In genomic region chr16:22383827-22384226, GRCh38 we compare ENCODE assay signal across 1 cellular context.
TF ChIP-seq lines count a peak whose summit lies in the region.

No MANE protein-coding gene starts in this region.

TF ChIP-seq in IMR-90, 13 proteins besides CTCF, POLR2A, EP300 and RAD21:
- TF ChIP-seq CHD1 (IDR thresholded peaks at IDR 0.05; ENCODE audit: low read depth, low read length) (no peak), SMC3 (IDR thresholded peaks at IDR 0.05; ENCODE audit: low read depth, low read length) (no peak), CEBPB (IDR thresholded peaks at IDR 0.05; ENCODE audit: low read depth, low read length) (no peak), RCOR1 (IDR thresholded peaks at IDR 0.05; ENCODE audit: insufficient replicate concordance, low read length) (no peak), USF2 (IDR thresholded peaks at IDR 0.05; ENCODE audit: low read depth, low read length) (no peak), MXI1 (IDR thresholded peaks at IDR 0.05; ENCODE audit: borderline replicate concordance, low read depth, low read length) (no peak), BHLHE40 (IDR thresholded peaks at IDR 0.05; ENCODE audit: low read depth, low read length) (no peak), MAFK (IDR thresholded peaks at IDR 0.05; ENCODE audit: low read depth, low read length) (no peak), RFX5 (IDR thresholded peaks at IDR 0.05; ENCODE audit: low read depth, low read length) (no peak), NFE2L2 (IDR thresholded peaks at IDR 0.05; ENCODE audit: low read depth, low read length) (no peak), ELK1 (IDR thresholded peaks at IDR 0.05; ENCODE audit: borderline replicate concordance, low read depth, low read length) (no peak), MAZ (IDR thresholded peaks at IDR 0.05; ENCODE audit: borderline replicate concordance, low read depth, low read length) (no peak), FOS (IDR thresholded peaks at IDR 0.05; ENCODE audit: low read depth, low read length) (no peak)
